Comparison of ENCODE assay signal across 1 cellular context in the genomic region with DNA sequence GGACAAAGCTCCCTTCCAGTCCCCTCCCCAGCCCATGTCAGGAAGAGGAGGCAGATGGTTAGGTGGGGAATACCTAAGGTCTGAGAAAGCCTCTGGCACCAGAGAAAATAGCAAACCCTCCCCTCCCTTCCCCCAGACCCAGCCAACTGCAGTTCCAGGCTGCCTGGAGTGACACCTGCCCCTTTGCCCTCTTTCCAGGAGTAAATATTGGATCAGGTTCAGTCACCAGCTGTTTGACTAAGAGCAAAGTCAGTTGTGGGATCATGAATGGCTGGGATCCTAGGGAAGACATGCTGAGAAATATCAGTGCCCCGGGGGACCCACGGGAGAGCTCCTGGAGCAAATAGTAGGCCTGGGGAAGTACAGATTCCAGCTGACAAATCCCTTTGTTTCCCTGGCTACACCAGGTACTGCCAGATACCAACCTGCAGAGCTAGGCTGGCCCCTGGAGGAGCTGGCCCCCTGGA.
TF ChIP-seq lines count a peak whose summit lies in the region.

No MANE protein-coding gene starts in this region.

TF ChIP-seq in HepG2, 621 proteins besides CTCF, POLR2A, EP300 and RAD21 (continued from another document and continues in another):
- no peak for TF ChIP-seq ZHX1 (CRISPR knock-in tag; IDR thresholded peaks at IDR 0.05; ENCODE audit: low read depth)
- TF ChIP-seq, protein P1, sequence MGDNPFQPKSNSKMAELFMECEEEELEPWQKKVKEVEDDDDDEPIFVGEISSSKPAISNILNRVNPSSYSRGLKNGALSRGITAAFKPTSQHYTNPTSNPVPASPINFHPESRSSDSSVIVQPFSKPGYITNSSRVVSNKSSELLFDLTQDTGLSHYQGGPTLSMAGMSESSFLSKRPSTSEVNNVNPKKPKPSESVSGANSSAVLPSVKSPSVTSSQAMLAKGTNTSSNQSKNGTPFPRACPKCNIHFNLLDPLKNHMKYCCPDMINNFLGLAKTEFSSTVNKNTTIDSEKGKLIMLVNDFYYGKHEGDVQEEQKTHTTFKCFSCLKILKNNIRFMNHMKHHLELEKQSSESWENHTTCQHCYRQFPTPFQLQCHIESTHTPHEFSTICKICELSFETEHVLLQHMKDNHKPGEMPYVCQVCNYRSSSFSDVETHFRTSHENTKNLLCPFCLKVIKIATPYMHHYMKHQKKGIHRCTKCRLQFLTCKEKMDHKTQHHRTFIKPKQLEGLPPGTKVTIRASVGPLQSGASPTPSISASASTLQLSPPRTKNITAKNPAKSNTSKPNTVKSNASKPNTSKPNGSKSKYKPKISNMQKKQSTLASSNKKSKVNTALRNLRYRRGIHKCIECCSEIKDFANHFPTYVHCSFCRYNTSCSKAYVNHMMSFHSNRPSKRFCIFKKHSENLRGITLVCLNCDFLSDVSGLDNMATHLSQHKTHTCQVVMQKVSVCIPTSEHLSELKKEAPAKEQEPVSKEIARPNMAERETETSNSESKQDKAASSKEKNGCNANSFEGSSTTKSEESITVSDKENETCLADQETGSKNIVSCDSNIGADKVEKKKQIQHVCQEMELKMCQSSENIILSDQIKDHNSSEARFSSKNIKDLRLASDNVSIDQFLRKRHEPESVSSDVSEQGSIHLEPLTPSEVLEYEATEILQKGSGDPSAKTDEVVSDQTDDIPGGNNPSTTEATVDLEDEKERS (CRISPR knock-in tag; IDR thresholded peaks at IDR 0.05): 0 out of 2 replicates have a peak, but pooled peaks have one; percentile 27
- TF ChIP-seq, protein P2, sequence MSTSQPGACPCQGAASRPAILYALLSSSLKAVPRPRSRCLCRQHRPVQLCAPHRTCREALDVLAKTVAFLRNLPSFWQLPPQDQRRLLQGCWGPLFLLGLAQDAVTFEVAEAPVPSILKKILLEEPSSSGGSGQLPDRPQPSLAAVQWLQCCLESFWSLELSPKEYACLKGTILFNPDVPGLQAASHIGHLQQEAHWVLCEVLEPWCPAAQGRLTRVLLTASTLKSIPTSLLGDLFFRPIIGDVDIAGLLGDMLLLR (CRISPR knock-in tag; IDR thresholded peaks at IDR 0.05): no peak
- TF ChIP-seq ARNT2 (CRISPR knock-in tag; IDR thresholded peaks at IDR 0.05; ENCODE audit: low read depth): no peak
- TF ChIP-seq ZNF878 (CRISPR knock-in tag; IDR thresholded peaks at IDR 0.05): peak; percentile 56; the same call in 1 of the 2 replicates
- TF ChIP-seq FOXC1 (CRISPR knock-in tag; IDR thresholded peaks at IDR 0.05; ENCODE audit: borderline replicate concordance): no peak
- no peak for TF ChIP-seq ZNF75D (CRISPR knock-in tag; IDR thresholded peaks at IDR 0.05; ENCODE audit: borderline replicate concordance)
- no peak for TF ChIP-seq ZNF510 (CRISPR knock-in tag; IDR thresholded peaks at IDR 0.05; ENCODE audit: low read depth)
- TF ChIP-seq ZNF350 (CRISPR knock-in tag; IDR thresholded peaks at IDR 0.05; ENCODE audit: borderline replicate concordance, low read depth): no peak
- no peak for TF ChIP-seq ZMAT3 (CRISPR knock-in tag; conservative IDR thresholded peaks at IDR 0.05)
- TF ChIP-seq SOX6 (IDR thresholded peaks at IDR 0.05): no peak
- peak; percentile 48; the same call in 1 of the 2 replicates for TF ChIP-seq SOX6 (CRISPR knock-in tag; IDR thresholded peaks at IDR 0.05)
- TF ChIP-seq SMAD9 (CRISPR knock-in tag; IDR thresholded peaks at IDR 0.05): no peak
- no peak for TF ChIP-seq ZNF766 (CRISPR knock-in tag; IDR thresholded peaks at IDR 0.05; ENCODE audit: borderline replicate concordance)
- peak; percentile 37; the same call in 1 of the 2 replicates for TF ChIP-seq CEBPG (CRISPR knock-in tag; IDR thresholded peaks at IDR 0.05)
- no peak for TF ChIP-seq MED13 (CRISPR knock-in tag; IDR thresholded peaks at IDR 0.05)
- peak; percentile 62; the same call in 1 of the 2 replicates for TF ChIP-seq FOXO1 (CRISPR knock-in tag; IDR thresholded peaks at IDR 0.05)
- TF ChIP-seq ZNF17 (CRISPR knock-in tag; IDR thresholded peaks at IDR 0.05): no peak
- TF ChIP-seq ZNF225 (CRISPR knock-in tag; IDR thresholded peaks at IDR 0.05): no peak
- no peak for TF ChIP-seq ZBTB46 (CRISPR knock-in tag; IDR thresholded peaks at IDR 0.05; ENCODE audit: borderline replicate concordance)
- TF ChIP-seq ZNF121 (CRISPR knock-in tag; IDR thresholded peaks at IDR 0.05): no peak
- TF ChIP-seq, protein P3, sequence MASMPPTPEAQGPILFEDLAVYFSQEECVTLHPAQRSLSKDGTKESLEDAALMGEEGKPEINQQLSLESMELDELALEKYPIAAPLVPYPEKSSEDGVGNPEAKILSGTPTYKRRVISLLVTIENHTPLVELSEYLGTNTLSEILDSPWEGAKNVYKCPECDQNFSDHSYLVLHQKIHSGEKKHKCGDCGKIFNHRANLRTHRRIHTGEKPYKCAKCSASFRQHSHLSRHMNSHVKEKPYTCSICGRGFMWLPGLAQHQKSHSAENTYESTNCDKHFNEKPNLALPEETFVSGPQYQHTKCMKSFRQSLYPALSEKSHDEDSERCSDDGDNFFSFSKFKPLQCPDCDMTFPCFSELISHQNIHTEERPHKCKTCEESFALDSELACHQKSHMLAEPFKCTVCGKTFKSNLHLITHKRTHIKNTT (CRISPR knock-in tag; IDR thresholded peaks at IDR 0.05): no peak
- no peak for TF ChIP-seq ZNF749 (CRISPR knock-in tag; IDR thresholded peaks at IDR 0.05; ENCODE audit: borderline replicate concordance)
- TF ChIP-seq FLYWCH1 (CRISPR knock-in tag; IDR thresholded peaks at IDR 0.05): no peak
- peak; percentile 72 for TF ChIP-seq ZNF644 (CRISPR knock-in tag; IDR thresholded peaks at IDR 0.05; ENCODE audit: low read depth)
- no peak for TF ChIP-seq IKZF4 (CRISPR knock-in tag; IDR thresholded peaks at IDR 0.05; ENCODE audit: borderline replicate concordance, low read depth, not compliant biosample characterization)
- 0 out of 2 replicates have a peak, but pooled peaks have one; percentile 18 for TF ChIP-seq ZMYM2 (CRISPR knock-in tag; IDR thresholded peaks at IDR 0.05)
- no peak; the same call in 1 of the 2 replicates for TF ChIP-seq NFYB (CRISPR knock-in tag; IDR thresholded peaks at IDR 0.05)
- TF ChIP-seq, protein P4, sequence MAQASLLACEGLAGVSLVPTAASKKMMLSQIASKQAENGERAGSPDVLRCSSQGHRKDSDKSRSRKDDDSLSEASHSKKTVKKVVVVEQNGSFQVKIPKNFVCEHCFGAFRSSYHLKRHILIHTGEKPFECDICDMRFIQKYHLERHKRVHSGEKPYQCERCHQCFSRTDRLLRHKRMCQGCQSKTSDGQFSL (CRISPR knock-in tag; IDR thresholded peaks at IDR 0.05): no peak
- peak; percentile 71; the same call in 1 of the 2 replicates for TF ChIP-seq ZNF331 (CRISPR knock-in tag; IDR thresholded peaks at IDR 0.05)
- no peak for TF ChIP-seq NFE2L2 (IDR thresholded peaks at IDR 0.05; ENCODE audit: low read length)
- TF ChIP-seq, protein P5, sequence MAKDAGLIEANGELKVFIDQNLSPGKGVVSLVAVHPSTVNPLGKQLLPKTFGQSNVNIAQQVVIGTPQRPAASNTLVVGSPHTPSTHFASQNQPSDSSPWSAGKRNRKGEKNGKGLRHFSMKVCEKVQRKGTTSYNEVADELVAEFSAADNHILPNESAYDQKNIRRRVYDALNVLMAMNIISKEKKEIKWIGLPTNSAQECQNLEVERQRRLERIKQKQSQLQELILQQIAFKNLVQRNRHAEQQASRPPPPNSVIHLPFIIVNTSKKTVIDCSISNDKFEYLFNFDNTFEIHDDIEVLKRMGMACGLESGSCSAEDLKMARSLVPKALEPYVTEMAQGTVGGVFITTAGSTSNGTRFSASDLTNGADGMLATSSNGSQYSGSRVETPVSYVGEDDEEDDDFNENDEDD (CRISPR knock-in tag; IDR thresholded peaks at IDR 0.05; ENCODE audit: borderline replicate concordance): no peak
- TF ChIP-seq ZNF382 (CRISPR knock-in tag; IDR thresholded peaks at IDR 0.05; ENCODE audit: borderline replicate concordance): no peak
- peak; percentile 86 for TF ChIP-seq HNF4G (IDR thresholded peaks at IDR 0.05; ENCODE audit: borderline replicate concordance, low read depth, low read length)
- TF ChIP-seq HNF4G (CRISPR knock-in tag; IDR thresholded peaks at IDR 0.05; ENCODE audit: borderline replicate concordance, low read depth): no peak; the same call in 1 of the 2 replicates
- TF ChIP-seq SMC3 (IDR thresholded peaks at IDR 0.05; ENCODE audit: low read length): peak; percentile 22; the same call in 1 of the 2 replicates
- no peak for TF ChIP-seq KMT2A (CRISPR knock-in tag; IDR thresholded peaks at IDR 0.05)
- peak; percentile 85 for TF ChIP-seq NR2F2 (IDR thresholded peaks at IDR 0.05; ENCODE audit: borderline replicate concordance, low read depth)
- TF ChIP-seq FOXJ3 (CRISPR knock-in tag; IDR thresholded peaks at IDR 0.05; ENCODE audit: borderline replicate concordance): no peak
- no peak for TF ChIP-seq ZNF550 (CRISPR knock-in tag; IDR thresholded peaks at IDR 0.05; ENCODE audit: borderline replicate concordance)
- no peak for TF ChIP-seq ZNF260 (CRISPR knock-in tag; IDR thresholded peaks at IDR 0.05; ENCODE audit: borderline replicate concordance, low read depth)
- no peak for TF ChIP-seq JDP2 (CRISPR knock-in tag; IDR thresholded peaks at IDR 0.05; ENCODE audit: borderline replicate concordance)
- TF ChIP-seq RFX5 (IDR thresholded peaks at IDR 0.05; ENCODE audit: low read depth, low read length): no peak
- TF ChIP-seq, protein P6, sequence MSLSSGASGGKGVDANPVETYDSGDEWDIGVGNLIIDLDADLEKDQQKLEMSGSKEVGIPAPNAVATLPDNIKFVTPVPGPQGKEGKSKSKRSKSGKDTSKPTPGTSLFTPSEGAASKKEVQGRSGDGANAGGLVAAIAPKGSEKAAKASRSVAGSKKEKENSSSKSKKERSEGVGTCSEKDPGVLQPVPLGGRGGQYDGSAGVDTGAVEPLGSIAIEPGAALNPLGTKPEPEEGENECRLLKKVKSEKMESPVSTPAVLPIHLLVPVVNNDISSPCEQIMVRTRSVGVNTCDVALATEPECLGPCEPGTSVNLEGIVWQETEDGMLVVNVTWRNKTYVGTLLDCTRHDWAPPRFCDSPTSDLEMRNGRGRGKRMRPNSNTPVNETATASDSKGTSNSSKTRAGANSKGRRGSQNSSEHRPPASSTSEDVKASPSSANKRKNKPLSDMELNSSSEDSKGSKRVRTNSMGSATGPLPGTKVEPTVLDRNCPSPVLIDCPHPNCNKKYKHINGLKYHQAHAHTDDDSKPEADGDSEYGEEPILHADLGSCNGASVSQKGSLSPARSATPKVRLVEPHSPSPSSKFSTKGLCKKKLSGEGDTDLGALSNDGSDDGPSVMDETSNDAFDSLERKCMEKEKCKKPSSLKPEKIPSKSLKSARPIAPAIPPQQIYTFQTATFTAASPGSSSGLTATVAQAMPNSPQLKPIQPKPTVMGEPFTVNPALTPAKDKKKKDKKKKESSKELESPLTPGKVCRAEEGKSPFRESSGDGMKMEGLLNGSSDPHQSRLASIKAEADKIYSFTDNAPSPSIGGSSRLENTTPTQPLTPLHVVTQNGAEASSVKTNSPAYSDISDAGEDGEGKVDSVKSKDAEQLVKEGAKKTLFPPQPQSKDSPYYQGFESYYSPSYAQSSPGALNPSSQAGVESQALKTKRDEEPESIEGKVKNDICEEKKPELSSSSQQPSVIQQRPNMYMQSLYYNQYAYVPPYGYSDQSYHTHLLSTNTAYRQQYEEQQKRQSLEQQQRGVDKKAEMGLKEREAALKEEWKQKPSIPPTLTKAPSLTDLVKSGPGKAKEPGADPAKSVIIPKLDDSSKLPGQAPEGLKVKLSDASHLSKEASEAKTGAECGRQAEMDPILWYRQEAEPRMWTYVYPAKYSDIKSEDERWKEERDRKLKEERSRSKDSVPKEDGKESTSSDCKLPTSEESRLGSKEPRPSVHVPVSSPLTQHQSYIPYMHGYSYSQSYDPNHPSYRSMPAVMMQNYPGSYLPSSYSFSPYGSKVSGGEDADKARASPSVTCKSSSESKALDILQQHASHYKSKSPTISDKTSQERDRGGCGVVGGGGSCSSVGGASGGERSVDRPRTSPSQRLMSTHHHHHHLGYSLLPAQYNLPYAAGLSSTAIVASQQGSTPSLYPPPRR (CRISPR knock-in tag; IDR thresholded peaks at IDR 0.05; ENCODE audit: borderline replicate concordance): peak; percentile 86
- TF ChIP-seq ZNF160 (CRISPR knock-in tag; IDR thresholded peaks at IDR 0.05): no peak
- TF ChIP-seq ZMYM4 (CRISPR knock-in tag; IDR thresholded peaks at IDR 0.05): peak; percentile 63; the same call in 1 of the 2 replicates
- no peak for TF ChIP-seq PHF20 (CRISPR knock-in tag; IDR thresholded peaks at IDR 0.05)
- TF ChIP-seq RBFOX2 (IDR thresholded peaks at IDR 0.05; ENCODE audit: low read depth, low read length): no peak
- TF ChIP-seq ZNF776 (CRISPR knock-in tag; IDR thresholded peaks at IDR 0.05): no peak
- peak; percentile 63; the same call in 1 of the 2 replicates for TF ChIP-seq CREM (IDR thresholded peaks at IDR 0.05)
- TF ChIP-seq CREM (CRISPR knock-in tag; IDR thresholded peaks at IDR 0.05): no peak
